ENCODE assay signal across 13 cellular contexts in the genomic region with DNA sequence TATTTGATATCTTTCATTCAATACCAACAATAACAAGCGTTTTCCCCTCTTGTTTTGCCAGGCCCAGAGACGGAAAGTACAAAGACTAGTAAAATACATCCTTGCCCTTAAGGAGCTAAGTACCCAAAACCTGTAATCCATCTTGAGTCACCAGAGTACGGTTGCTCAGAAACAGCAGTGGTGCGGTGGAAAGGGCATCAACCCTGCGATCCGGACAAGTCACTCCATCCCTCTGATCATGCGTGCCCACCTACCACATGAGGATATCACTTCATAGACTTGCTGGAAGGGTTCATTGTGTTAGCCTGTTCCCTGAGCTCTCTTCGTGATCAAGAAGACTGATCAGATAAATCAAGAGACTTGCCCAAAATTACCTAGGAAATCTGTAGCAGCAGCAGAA. TPM values are rescaled to one million over a fixed set of nuclear protein-coding genes. Genes with fewer than 3 reads are reported as not detected.
DNase-seq lines count a peak whose midpoint lies in the region; ATAC-seq and TF ChIP-seq lines count a peak whose summit lies in the region.
"Had no signal": no experiment of that assay in that cellular context is flagged by ENCODE, and none has a peak within 500 bp of the region (broad histone marks: within the 10 kb centered on the region; RNA-seq: fewer than 3 reads in every experiment).

No MANE protein-coding gene starts in this region.

- H3K36me3 ChIP-seq in GM23338 (ENCODE audit: insufficient read depth) (peaks cover 15% of the 10 kb centered on the region), mesodermal cell (ENCODE audit: control insufficient read depth, insufficient read depth, low read length) (peaks cover 54% of the 10 kb centered on the region), suprapubic skin (peaks cover 31% of the 10 kb centered on the region)

- POLR2A ChIA-PET in AG04450 (lab: Yijun Ruan, JAX) = no interaction called here
- POLR2A ChIA-PET in activated CD4-positive, alpha-beta memory T cell treated with anti-CD3 and anti-CD28 coated beads for 36 hours (lab: Charles Lee) = interaction anchor here (0.7 to 3.1 kb wide), 3 partner anchors 10 to 32 kb away, joined by 3 to 17 read pairs (median 8); no protein-coding TSS in a partner anchor
- POLR2A ChIA-PET in GM10248 (lab: Yijun Ruan, JAX) = interaction anchor here (0.6 kb wide), 1 partner anchor 9 kb away, joined by 3 read pairs; no protein-coding TSS in a partner anchor

- peak overlapping the region; percentile 32; the same call in 1 of the 2 replicates for H3K4me2 ChIP-seq in GM23338

- H3K27me3 ChIP-seq in AG04450 (ENCODE audit: control insufficient read depth, insufficient read depth, low read length) (no peaks in the 10 kb centered on the region), GM23338 (ENCODE audit: insufficient read depth) (peaks cover 26% of the 10 kb centered on the region), suprapubic skin (no peaks in the 10 kb centered on the region)

- no peak for ATAC-seq in GM23338

- WGBS in mesodermal cell (ENCODE audit: insufficient coverage in 2 of 2), 2 experiments = 95% methylated on average over 7 to 8 of the region's 8 CpGs
- 97% methylated on average over 8 of the region's 8 CpGs for WGBS in suprapubic skin

- H3K9me3 Mint-ChIP-seq in GM23338 = no peaks in the 10 kb centered on the region
- H3K9me3 Mint-ChIP-seq in activated CD4-positive, alpha-beta memory T cell treated with anti-CD3 and anti-CD28 coated beads for 36 hours = no peaks in the 10 kb centered on the region

- H3K27ac Mint-ChIP-seq in GM23338 = no peak overlapping the region
- no peak overlapping the region for H3K27ac Mint-ChIP-seq in activated CD4-positive, alpha-beta memory T cell treated with anti-CD3 and anti-CD28 coated beads for 36 hours

- TF ChIP-seq CTCF in AG04450 (IDR thresholded peaks at IDR 0.05; ENCODE audit: low read depth, low read length) = no peak
- TF ChIP-seq CTCF in GM23338 (conservative IDR thresholded peaks at IDR 0.05; ENCODE audit: low read depth in 2 of 2) = no peak
- no peak for TF ChIP-seq CTCF in suprapubic skin (IDR thresholded peaks at IDR 0.05)
- no peak for TF ChIP-seq CTCF in GM10248 (IDR thresholded peaks at IDR 0.05; ENCODE audit: control extremely low read depth, extremely low read depth, low read depth, missing control alignments)

- H3F3A ChIP-seq in GM23338 (replicated peaks; ENCODE audit: low read depth) = no peaks in the 10 kb centered on the region

- no peaks in the 10 kb centered on the region for H3K9me2 ChIP-seq in GM23338 (ENCODE audit: insufficient read depth)

- H3K79me2 ChIP-seq in GM23338 (replicated peaks; ENCODE audit: insufficient read depth) = peaks cover 28% of the 10 kb centered on the region
- H3K79me2 ChIP-seq: parathyroid adenoma had no signal

- H3K4me3 ChIP-seq in AG04450 (ENCODE audit: low read depth, low read length) (peak overlapping the region; percentile 78), GM23338 (no peak overlapping the region), mesodermal cell (ENCODE audit: extremely low read depth, insufficient read depth, low read length, poor library complexity, severe bottlenecking) (peak overlapping the region; percentile 74), suprapubic skin (no peak overlapping the region)

- no peaks in the 10 kb centered on the region for H3K9me3 ChIP-seq in AG04450 (ENCODE audit: control insufficient read depth, insufficient read depth, low read length)
- H3K9me3 ChIP-seq in mesodermal cell (ENCODE audit: control insufficient read depth, low read length) = peaks cover 3% of the 10 kb centered on the region
- no peaks in the 10 kb centered on the region for H3K9me3 ChIP-seq in suprapubic skin

- CTCF ChIA-PET in AG04450 (lab: Charles Lee) (interaction anchor here (0.7 to 2.6 kb wide), 5 partner anchors 10 to 408 kb away, joined by 3 to 11 read pairs (median 5); no protein-coding TSS in a partner anchor), GM10248 (lab: Yijun Ruan, JAX) (interaction anchor here (1.3 kb wide), 1 partner anchor 20 kb away, joined by 5 read pairs; no protein-coding TSS in a partner anchor)
- CTCF ChIA-PET in activated CD4-positive, alpha-beta memory T cell treated with anti-CD3 and anti-CD28 coated beads for 36 hours (lab: Charles Lee) = interaction anchor here (1.0 to 4.5 kb wide), 3 partner anchors 16 to 138 kb away, joined by 3 to 19 read pairs (median 5); no protein-coding TSS in a partner anchor

- H3K36me3 Mint-ChIP-seq in GM23338 (ENCODE audit: low read depth) = peaks cover 33% of the 10 kb centered on the region
- H3K36me3 Mint-ChIP-seq in activated CD4-positive, alpha-beta memory T cell treated with anti-CD3 and anti-CD28 coated beads for 36 hours = peaks cover 51% of the 10 kb centered on the region

- peaks cover 30% of the 10 kb centered on the region for H3K4me1 Mint-ChIP-seq in GM23338
- peaks cover 50% of the 10 kb centered on the region for H3K4me1 Mint-ChIP-seq in activated CD4-positive, alpha-beta memory T cell treated with anti-CD3 and anti-CD28 coated beads for 36 hours (ENCODE audit: low read depth)

- H3K27me3 Mint-ChIP-seq in GM23338 (ENCODE audit: insufficient read depth, low read depth, poor library complexity) = peaks cover 9% of the 10 kb centered on the region
- no peaks in the 10 kb centered on the region for H3K27me3 Mint-ChIP-seq in activated CD4-positive, alpha-beta memory T cell treated with anti-CD3 and anti-CD28 coated beads for 36 hours

- H3K4me1 ChIP-seq in GM23338 (ENCODE audit: insufficient read depth) (peaks cover 30% of the 10 kb centered on the region), mesodermal cell (ENCODE audit: control insufficient read depth, insufficient read depth, low read length, poor library complexity, severe bottlenecking) (peaks cover 35% of the 10 kb centered on the region), suprapubic skin (peaks cover 19% of the 10 kb centered on the region)

- no peak overlapping the region for H2AFZ ChIP-seq in GM23338
- H2AFZ ChIP-seq: parathyroid adenoma had no signal

- H3K4me3 Mint-ChIP-seq in GM23338 = peak overlapping the region; percentile 97
- peak overlapping the region; percentile 95 for H3K4me3 Mint-ChIP-seq in activated CD4-positive, alpha-beta memory T cell treated with anti-CD3 and anti-CD28 coated beads for 36 hours

- DNase-seq in AG04450 (ENCODE audit: low read depth, low spot score) (no peak), GM23338 (ENCODE audit: low spot score) (no peak), suprapubic skin (ENCODE audit: low spot score in 2 of 2) (no peak), SHP77 (lab: John Stamatoyannopoulos, UW) (no peak), GM10248 (ENCODE audit: extremely low spot score) (no peak), NCI-H1092 (lab: John Stamatoyannopoulos, UW) (no peak)
- DNase-seq in activated CD4-positive, alpha-beta memory T cell treated with anti-CD3 and anti-CD28 coated beads for 36 hours = no peak
- DNase-seq: kidney; stimulated activated CD4-positive, alpha-beta T cell treated with anti-CD3 and anti-CD28 coated beads, Interleukin-4, amount 100 ng/mL, for 4 hours; T-helper 9 cell had no signal

- no peak for TF ChIP-seq EP300 in suprapubic skin (IDR thresholded peaks at IDR 0.05)

- intact Hi-C loops in activated CD4-positive, alpha-beta memory T cell treated with anti-CD3 and anti-CD28 coated beads for 36 hours (cut with micrococcal nuclease) = loop anchor here (2.0 kb wide), 1 partner anchor 73 kb away; the partner anchor contains the start of gene YWHAB

- H3K27ac ChIP-seq in AG04450 (ENCODE audit: low read depth, low read length) (no peak overlapping the region), GM23338 (ENCODE audit: low read depth) (no peak overlapping the region), mesodermal cell (ENCODE audit: low read depth, low read length, severe bottlenecking) (no peak overlapping the region), suprapubic skin (no peak overlapping the region)
- H3K27ac ChIP-seq: HL-60, parathyroid adenoma had no signal

- H4K20me1 ChIP-seq in GM23338 (replicated peaks; ENCODE audit: insufficient read depth) = peaks cover 14% of the 10 kb centered on the region

- no peak for TF ChIP-seq POLR2A in suprapubic skin (IDR thresholded peaks at IDR 0.05)

RNA-seq across cellular contexts. Expression of gene TOMM34, which starts 1.9 kb away (rescaled TPM):
- polyA plus RNA-seq in AG04450 (2011; rRNA removed) (31.8 and 38.7 TPM in 2 replicates), GM23338 (2016; fragmentation: Nextera tagmentation; extraction: Ambion mirVana) (27.1 and 27.4 TPM in 2 replicates)
- 15.5 and 16.0 TPM in 2 replicates for polyA minus RNA-seq in AG04450 (2011; rRNA and poly(A)+ RNA removed)
- total RNA-seq in GM23338 (2014; rRNA removed; shearing (Covaris generic)) = 36.5 and 38.7 TPM in 2 replicates
- 10 to 100 TPM; 56.3 to 58.4 TPM for total RNA-seq in activated CD4-positive, alpha-beta memory T cell treated with anti-CD3 and anti-CD28 coated beads for 36 hours
- polyA plus RNA-seq in mesodermal cell (2013, experiment 1 of 2) = 100 TPM
- polyA plus RNA-seq in mesodermal cell (2013, experiment 2 of 2) = 91.6 TPM
- total RNA-seq in suprapubic skin = 10 to 100 TPM; 14.4 to 17.3 (median 15.6) TPM

RNA-seq across cellular contexts. Expression of gene STK4, which starts 8.0 kb away (rescaled TPM):
- polyA plus RNA-seq in AG04450 (2011; rRNA removed) = 18.9 and 25.1 TPM in 2 replicates
- polyA minus RNA-seq in AG04450 (2011; rRNA and poly(A)+ RNA removed) = 30.2 and 30.5 TPM in 2 replicates
- total RNA-seq in GM23338 (2014; rRNA removed; shearing (Covaris generic)) = 34.3 and 37.7 TPM in 2 replicates
- polyA plus RNA-seq in GM23338 (2016; fragmentation: Nextera tagmentation; extraction: Ambion mirVana) = 42.3 and 58.7 TPM in 2 replicates
- 100 to 1,000 TPM; 126 to 128 TPM for total RNA-seq in activated CD4-positive, alpha-beta memory T cell treated with anti-CD3 and anti-CD28 coated beads for 36 hours
- polyA plus RNA-seq in mesodermal cell (2013, experiment 1 of 2) = 25.5 TPM
- polyA plus RNA-seq in mesodermal cell (2013, experiment 2 of 2) = 25.5 TPM
- total RNA-seq in suprapubic skin = 10 to 100 TPM; 25.4 to 63.9 (median 33.5) TPM

RNA-seq across cellular contexts. Expression of gene PABPC1L, which starts 48.4 kb away (rescaled TPM):
- polyA plus RNA-seq in AG04450 (2011; rRNA removed) (20.7 and 25.9 TPM in 2 replicates), GM23338 (2016; fragmentation: Nextera tagmentation; extraction: Ambion mirVana) (36.0 and 44.4 TPM in 2 replicates)
- 13.9 and 14.2 TPM in 2 replicates for polyA minus RNA-seq in AG04450 (2011; rRNA and poly(A)+ RNA removed)
- total RNA-seq in GM23338 (2014; rRNA removed; shearing (Covaris generic)) = 44.8 and 49.1 TPM in 2 replicates
- 10 to 100 TPM; 61.5 to 70.7 TPM for total RNA-seq in activated CD4-positive, alpha-beta memory T cell treated with anti-CD3 and anti-CD28 coated beads for 36 hours
- polyA plus RNA-seq in mesodermal cell (2013, experiment 1 of 2) = 47.3 TPM
- polyA plus RNA-seq in mesodermal cell (2013, experiment 2 of 2) = 42.4 TPM
- 10 to 100 TPM; 11.7 to 61.1 (median 19.4) TPM for total RNA-seq in suprapubic skin

Comparison
In these comparisons a context has a peak if more than half of its experiments do, and no peak if none do; other contexts are left out.
1. H3K4me3 ChIP-seq: peak in AG04450 (single experiment) and mesodermal cell (single experiment); none in GM23338 (single experiment) and suprapubic skin (single experiment).